Comparison of ENCODE assay signal across 22 cellular contexts in genomic region chr4:85565761-85566480, GRCh38.
A peak's percentile ranks its signal among the peaks of the same experiment; 100 is the strongest.
DNase-seq lines count a peak whose midpoint lies in the region; TF ChIP-seq lines count a peak whose summit lies in the region.
"Had no signal": no experiment of that assay in that cellular context is flagged by ENCODE, and none has a peak within 500 bp of the region (broad histone marks: within the 10 kb centered on the region; RNA-seq: fewer than 3 reads in every experiment).

No MANE protein-coding gene starts in this region.

- no peak for TF ChIP-seq CTCF in VCaP (conservative IDR thresholded peaks at IDR 0.05)
- no peak for TF ChIP-seq CTCF in fibroblast of pulmonary artery (IDR thresholded peaks at IDR 0.05; ENCODE audit: low read length, missing control alignments)
- TF ChIP-seq CTCF in smooth muscle cell (IDR thresholded peaks at IDR 0.05; ENCODE audit: borderline replicate concordance, insufficient read depth, poor library complexity, severe bottlenecking) = no peak
- no peak for TF ChIP-seq CTCF in thyroid gland (IDR thresholded peaks at IDR 0.05)

- TF ChIP-seq POLR2A in thyroid gland (IDR thresholded peaks at IDR 0.05) = no peak

- intact Hi-C loops in thyroid gland (cut with DNase I) = no loop called here

- H3K4me1 ChIP-seq in smooth muscle cell (ENCODE audit: low read depth) (no peaks in the 10 kb centered on the region), thyroid gland (no peaks in the 10 kb centered on the region)
- H3K4me1 ChIP-seq: Caco-2, foreskin keratinocyte, testis had no signal

- no peaks in the 10 kb centered on the region for H3K79me2 ChIP-seq in smooth muscle cell (ENCODE audit: low read depth)

- DNase-seq in GM03348 (ENCODE audit: low spot score) (peak; percentile 29), fibroblast of pulmonary artery (ENCODE audit: low read depth) (peak; percentile 54), smooth muscle cell (lab: John Stamatoyannopoulos, UW; ENCODE audit: unreplicated experiment) (no peak), thyroid gland (no peak), NOMO-1 (lab: John Stamatoyannopoulos, UW; ENCODE audit: unreplicated experiment in 2 of 2) (no peak)
- no peak for DNase-seq in activated CD8-positive, alpha-beta memory T cell treated with anti-CD3 and anti-CD28 coated beads, Interleukin-2, amount 50 U/mL, for 48 hours
- DNase-seq: activated CD4-positive, alpha-beta T cell treated with anti-CD3 and anti-CD28 coated beads, Interleukin-2, amount 50 U/mL, for 1 hour; activated naive CD4-positive, alpha-beta T cell treated with Interleukin-2 at 50 U/mL for 16 hours; activated T-cell treated with anti-CD3 and anti-CD28 coated beads for 4 hours; AML-193; aorta; Caco-2; foreskin keratinocyte; H7; hippocampal formation; kidney; NCI-H146; NCI-H2171 treated with DMSO at 0.1 percent for 48 hours; SIG-M5; T-helper 1 cell; testis had no signal

- H3K27me3 ChIP-seq in smooth muscle cell (ENCODE audit: low read depth) (no peaks in the 10 kb centered on the region), thyroid gland (no peaks in the 10 kb centered on the region)
- H3K27me3 ChIP-seq: foreskin keratinocyte, testis had no signal

- H3K36me3 ChIP-seq in smooth muscle cell (ENCODE audit: low read depth) (no peaks in the 10 kb centered on the region), thyroid gland (no peaks in the 10 kb centered on the region)

- H3K27ac ChIP-seq in VCaP (peak overlapping the region; percentile 22; the same call in 1 of the 2 replicates), smooth muscle cell (ENCODE audit: low read depth) (no peak overlapping the region), thyroid gland (no peak overlapping the region)
- H3K27ac ChIP-seq: foreskin keratinocyte, testis had no signal

- no peaks in the 10 kb centered on the region for H4K20me1 ChIP-seq in smooth muscle cell (ENCODE audit: low read depth)

- no peaks in the 10 kb centered on the region for H3F3A ChIP-seq in smooth muscle cell (ENCODE audit: low read depth)

- no peak overlapping the region for H3K9ac ChIP-seq in smooth muscle cell (ENCODE audit: low read depth)

- no peak overlapping the region for H2AFZ ChIP-seq in smooth muscle cell (ENCODE audit: low read depth)

- 80% methylated on average over 4 of the region's 4 CpGs for WGBS in smooth muscle cell (ENCODE audit: low lambda C conversion rate)
- WGBS in thyroid gland, 2 donors = 92 to 93% methylated on average over 4 of the region's 4 CpGs

- no peaks in the 10 kb centered on the region for H3K9me3 ChIP-seq in smooth muscle cell (replicated peaks; ENCODE audit: low read depth)
- no peaks in the 10 kb centered on the region for H3K9me3 ChIP-seq in thyroid gland
- H3K9me3 ChIP-seq: Caco-2, testis had no signal

- H3K4me3 ChIP-seq in fibroblast of pulmonary artery (replicated peaks; ENCODE audit: low read depth, low read length) (no peak overlapping the region), smooth muscle cell (no peak overlapping the region), thyroid gland (replicated peaks in 1 of 3) (no peak overlapping the region)
- H3K4me3 ChIP-seq: testis had no signal

- H3K4me2 ChIP-seq in smooth muscle cell = peak overlapping the region; percentile 5

Comparison
In these comparisons a context has a peak if more than half of its experiments do, and no peak if none do; other contexts are left out.
1. DNase-seq: peak in GM03348 (single experiment) and fibroblast of pulmonary artery (single experiment); none in smooth muscle cell (single experiment), thyroid gland (0 of 2), activated CD8-positive, alpha-beta memory T cell treated with anti-CD3 and anti-CD28 coated beads, Interleukin-2, amount 50 U/mL, for 48 hours (single experiment) and NOMO-1 (0 of 2).